ENCODE assay signal across 16 cellular contexts in genomic region chr1:111476214-111476613, GRCh38. TPM values are rescaled to one million over a fixed set of nuclear protein-coding genes. Genes with fewer than 3 reads are reported as not detected.
DNase-seq lines count a peak whose midpoint lies in the region; ATAC-seq and TF ChIP-seq lines count a peak whose summit lies in the region.
"Had no signal": no experiment of that assay in that cellular context is flagged by ENCODE, and none has a peak within 500 bp of the region (broad histone marks: within the 10 kb centered on the region; RNA-seq: fewer than 3 reads in every experiment).

No MANE protein-coding gene starts in this region.

- intact Hi-C loops in dendritic cell treated with granulocyte-macrophage colony-stimulating factor and Interleukin-4, amounts not matched to agents 40 ng/mL and 50 ng/mL, for 4 days (cut with micrococcal nuclease): no loop called here
- intact Hi-C loops in stomach (cut with DNase I; ENCODE audit: low total_unique reads): no loop called here

- H3K79me2 ChIP-seq in OCI-LY3 (ENCODE audit: low read length): no peaks in the 10 kb centered on the region

- H3K27me3 Mint-ChIP-seq in activated T-cell treated with anti-CD3 and anti-CD28 coated beads, Interleukin-2, amount 50 U/mL, for 4 hours (ENCODE audit: low read depth): no peaks in the 10 kb centered on the region
- no peaks in the 10 kb centered on the region for H3K27me3 Mint-ChIP-seq in dendritic cell treated with granulocyte-macrophage colony-stimulating factor and Interleukin-4, amounts not matched to agents 40 ng/mL and 50 ng/mL, for 4 days

- H3K36me3 Mint-ChIP-seq in activated T-cell treated with anti-CD3 and anti-CD28 coated beads, Interleukin-2, amount 50 U/mL, for 4 hours (ENCODE audit: insufficient read depth): peaks cover 12% of the 10 kb centered on the region
- H3K36me3 Mint-ChIP-seq in dendritic cell treated with granulocyte-macrophage colony-stimulating factor and Interleukin-4, amounts not matched to agents 40 ng/mL and 50 ng/mL, for 4 days (ENCODE audit: low read depth): peaks cover 55% of the 10 kb centered on the region

- H3K4me1 ChIP-seq in OCI-LY3 (ENCODE audit: low read length) (peaks cover 43% of the 10 kb centered on the region), stomach (peaks cover 0 to 41% (median 5%) of the 10 kb centered on the region in 4 donors)

- no peaks in the 10 kb centered on the region for H4K20me1 ChIP-seq in OCI-LY3 (ENCODE audit: insufficient read depth, low read length)

- H2AFZ ChIP-seq in OCI-LY3 (ENCODE audit: low read depth, low read length): no peak overlapping the region

- H3K4me3 ChIP-seq in OCI-LY3 (ENCODE audit: low read length) (no peak overlapping the region), stomach (peak overlapping the region in 1 of 4 donors; percentile 13)

- peaks cover 4% of the 10 kb centered on the region for H3K36me3 ChIP-seq in OCI-LY3 (replicated peaks; ENCODE audit: low read depth, low read length)
- H3K36me3 ChIP-seq in stomach: peaks cover 0 to 45% (median 11%) of the 10 kb centered on the region in 4 donors

- no peak for TF ChIP-seq CTCF in OCI-LY3 (IDR thresholded peaks at IDR 0.05; ENCODE audit: low read depth, low read length)
- TF ChIP-seq CTCF in stomach (IDR thresholded peaks at IDR 0.05): no peak

- H3K27me3 ChIP-seq in OCI-LY3 (ENCODE audit: low read depth, low read length): no peaks in the 10 kb centered on the region
- H3K27me3 ChIP-seq in stomach: no peaks in the 10 kb centered on the region

- ATAC-seq in activated T-cell treated with anti-CD3 and anti-CD28 coated beads, Interleukin-2, amount 50 U/mL, for 4 hours: no peak
- ATAC-seq in GM18505 (IDR thresholded peaks at IDR 0.05; ENCODE audit: unreplicated experiment): no peak
- no peak for ATAC-seq in GM19467 (IDR thresholded peaks at IDR 0.05; ENCODE audit: unreplicated experiment)
- ATAC-seq: PC-3 had no signal

- peak overlapping the region; percentile 83 for H3K4me3 Mint-ChIP-seq in activated T-cell treated with anti-CD3 and anti-CD28 coated beads, Interleukin-2, amount 50 U/mL, for 4 hours
- peak overlapping the region; percentile 81 for H3K4me3 Mint-ChIP-seq in dendritic cell treated with granulocyte-macrophage colony-stimulating factor and Interleukin-4, amounts not matched to agents 40 ng/mL and 50 ng/mL, for 4 days

- H3K9ac ChIP-seq in OCI-LY3 (ENCODE audit: low read length): no peak overlapping the region

- TF ChIP-seq POLR2A in stomach (IDR thresholded peaks at IDR 0.05) (no peak), GM18505 (IDR thresholded peaks at IDR 0.05; ENCODE audit: borderline replicate concordance, extremely low read depth, insufficient read depth, insufficient read length) (no peak)

- 0 out of 2 replicates have a peak overlapping the region, but pooled peaks have one; percentile 76 for H3K4me2 ChIP-seq in OCI-LY3 (ENCODE audit: low read length)

- H3K27ac Mint-ChIP-seq in dendritic cell treated with granulocyte-macrophage colony-stimulating factor and Interleukin-4, amounts not matched to agents 40 ng/mL and 50 ng/mL, for 4 days: no peak overlapping the region

- H3K27ac ChIP-seq in OCI-LY3 (ENCODE audit: low read length) (no peak overlapping the region), stomach (peak overlapping the region in 4 of 5 donors; percentile 19 to 68 (median 32))

- peaks cover 6% of the 10 kb centered on the region for H3K9me3 Mint-ChIP-seq in activated T-cell treated with anti-CD3 and anti-CD28 coated beads, Interleukin-2, amount 50 U/mL, for 4 hours
- H3K9me3 Mint-ChIP-seq in dendritic cell treated with granulocyte-macrophage colony-stimulating factor and Interleukin-4, amounts not matched to agents 40 ng/mL and 50 ng/mL, for 4 days: no peaks in the 10 kb centered on the region

- H3K9me3 ChIP-seq in OCI-LY3 (ENCODE audit: insufficient read depth, low read length) (no peaks in the 10 kb centered on the region), stomach (no peaks in the 10 kb centered on the region)

- peaks cover 68% of the 10 kb centered on the region for H3K4me1 Mint-ChIP-seq in activated T-cell treated with anti-CD3 and anti-CD28 coated beads, Interleukin-2, amount 50 U/mL, for 4 hours (ENCODE audit: low read depth)
- H3K4me1 Mint-ChIP-seq in dendritic cell treated with granulocyte-macrophage colony-stimulating factor and Interleukin-4, amounts not matched to agents 40 ng/mL and 50 ng/mL, for 4 days (ENCODE audit: low read depth): peaks cover 47% of the 10 kb centered on the region

- no peak for TF ChIP-seq EP300 in stomach (IDR thresholded peaks at IDR 0.05)

- no peak for DNase-seq in activated T-cell treated with anti-CD3 and anti-CD28 coated beads, Interleukin-2, amount 50 U/mL, for 4 hours
- no peak for DNase-seq in activated T-cell treated with anti-CD3 and anti-CD28 coated beads, Interleukin-2, amount 50 U/mL, for 48 hours
- DNase-seq in stomach (no peak), UCSD-AML1 (lab: John Stamatoyannopoulos, UW; ENCODE audit: unreplicated experiment) (no peak)
- DNase-seq: cortex of kidney, DMS153, mammary epithelial cell, PC-3, trophoblast cell had no signal

RNA-seq across cellular contexts. Expression of gene C1orf162, which starts 2.4 kb away (rescaled TPM):
- total RNA-seq in activated T-cell treated with anti-CD3 and anti-CD28 coated beads, Interleukin-2, amount 50 U/mL, for 4 hours: 1 to 10 TPM; 2.6 to 3.6 (median 2.6) TPM
- 10 to 100 TPM in 2 of 5 donors, 1 to 10 TPM in 3; 2.2 to 19.0 (median 3.2) TPM for total RNA-seq in stomach
- 10 to 100 TPM; 12.3 to 18.3 (median 17.1) TPM for polyA plus RNA-seq in stomach

RNA-seq across cellular contexts. Expression of gene ATP5PB, which starts 26.9 kb away (rescaled TPM):
- total RNA-seq in activated T-cell treated with anti-CD3 and anti-CD28 coated beads, Interleukin-2, amount 50 U/mL, for 4 hours: 100 to 1,000 TPM; 301 to 332 (median 319) TPM
- total RNA-seq in stomach: 100 to 1,000 TPM in 3 of 5 donors, 10 to 100 TPM in 2; 21.6 to 362 (median 190) TPM
- 100 to 1,000 TPM; 207 to 373 (median 332) TPM for polyA plus RNA-seq in stomach

RNA-seq across cellular contexts. Expression of gene WDR77, which starts 27.2 kb away (rescaled TPM):
- total RNA-seq in activated T-cell treated with anti-CD3 and anti-CD28 coated beads, Interleukin-2, amount 50 U/mL, for 4 hours: 10 to 100 TPM; 89.6 to 95.0 (median 93.7) TPM
- total RNA-seq in stomach: 10 to 100 TPM in 4 of 5 donors, 1 to 10 TPM in 1; 5.8 to 31.2 (median 13.8) TPM
- 10 to 100 TPM; 18.5 to 25.3 (median 25.1) TPM for polyA plus RNA-seq in stomach

RNA-seq across cellular contexts. Expression of gene ADORA3, which starts 27.2 kb away (rescaled TPM):
- not detected for total RNA-seq in activated T-cell treated with anti-CD3 and anti-CD28 coated beads, Interleukin-2, amount 50 U/mL, for 4 hours
- 10 to 100 TPM in 1 of 5 donors, 1 to 10 TPM in 2, under 1 TPM in 2; 0.29 to 44.3 (median 3.7) TPM for total RNA-seq in stomach
- polyA plus RNA-seq in stomach: 1 to 10 TPM; 1.2 to 5.9 (median 4.7) TPM
- total RNA-seq: mammary epithelial cell, NCI-H460, osteoblast, PC-3 had no signal
- polyA plus RNA-seq: AG04450, mammary epithelial cell had no signal

RNA-seq across cellular contexts. Expression of gene TMIGD3, which starts 27.2 kb away (rescaled TPM):
- total RNA-seq in activated T-cell treated with anti-CD3 and anti-CD28 coated beads, Interleukin-2, amount 50 U/mL, for 4 hours: not detected
- 1 to 10 TPM in 1 of 5 donors, not detected in 4; 7.6 TPM for total RNA-seq in stomach
- 1 to 10 TPM; 1.2 to 6.5 (median 2.7) TPM for polyA plus RNA-seq in stomach
- total RNA-seq: mammary epithelial cell, NCI-H460, osteoblast, PC-3 had no signal
- polyA plus RNA-seq: AG04450, mammary epithelial cell had no signal
